ENCODE assay signal across 21 cellular contexts in the genomic region with DNA sequence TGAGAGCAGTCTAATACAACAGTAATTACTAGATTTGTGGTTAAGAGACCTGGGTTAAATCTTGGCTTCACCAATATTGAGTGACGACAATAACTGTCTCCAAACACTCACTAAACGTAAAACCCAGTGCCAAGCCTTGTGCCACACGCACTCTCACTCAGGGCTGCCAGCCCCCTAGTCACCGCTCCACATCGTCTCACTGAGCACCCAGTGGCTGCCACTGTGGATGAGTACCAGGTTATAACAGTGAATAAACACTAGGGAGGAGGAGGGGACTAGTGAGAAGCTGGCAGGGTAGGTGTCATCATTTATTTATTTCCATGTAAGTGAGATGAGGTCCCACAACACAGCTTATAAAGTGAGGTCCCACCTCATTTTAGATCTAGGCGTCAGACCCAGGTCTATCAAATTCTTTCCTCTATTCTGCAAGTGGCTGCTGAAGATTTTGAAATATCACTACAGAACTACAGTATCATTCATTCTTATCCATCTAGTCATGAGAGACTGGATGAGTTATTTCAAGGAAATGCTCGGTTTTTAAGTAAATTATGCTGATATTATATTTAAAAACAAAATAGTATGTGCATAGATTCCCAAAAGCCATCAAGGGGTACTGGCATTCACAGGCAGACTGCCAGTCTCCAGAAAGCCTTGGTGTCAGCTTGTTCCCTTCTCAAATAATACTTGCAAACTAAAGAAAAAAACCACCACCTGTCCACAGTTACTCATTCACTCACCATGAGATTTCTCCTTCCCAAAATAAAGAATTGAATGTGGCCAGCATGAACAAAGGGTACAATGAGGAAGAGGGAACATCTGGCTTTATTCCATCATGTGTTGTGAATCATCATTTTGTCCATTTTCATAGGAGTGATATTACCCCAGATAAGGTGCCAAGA.
DNase-seq lines count a peak whose midpoint lies in the region; ATAC-seq, FAIRE-seq and TF ChIP-seq lines count a peak whose summit lies in the region.
"Had no signal": no experiment of that assay in that cellular context is flagged by ENCODE, and none has a peak within 500 bp of the region (broad histone marks: within the 10 kb centered on the region; RNA-seq: fewer than 3 reads in every experiment).

No MANE protein-coding gene starts in this region.

- no peaks in the 10 kb centered on the region for H3K27me3 ChIP-seq in endothelial cell of umbilical vein (ENCODE audit: control insufficient read depth in 2 of 2, insufficient read depth in 2 of 2, low read length in 2 of 2)
- no peaks in the 10 kb centered on the region for H3K27me3 ChIP-seq in mesenchymal stem cell (ENCODE audit: control insufficient read depth in 1 of 2, insufficient read depth in 1 of 2, low read length in 2 of 2)
- H3K27me3 ChIP-seq in prostate gland (replicated peaks; ENCODE audit: insufficient read depth): no peaks in the 10 kb centered on the region
- H3K27me3 ChIP-seq: suprapubic skin had no signal

- dilution Hi-C loops in endothelial cell of umbilical vein (cut with MboI; ENCODE audit: extremely low pct_ligation_motif_present, low sequenced_read_pairs): no loop called here

- POLR2A ChIA-PET in endothelial cell of umbilical vein (lab: Charles Lee): no interaction called here

- H3K14ac ChIP-seq in mesenchymal stem cell (ENCODE audit: low read length in 2 of 2): peak overlapping the region in 1 of 2 experiments; percentile 49

- H3K4me1 ChIP-seq in endothelial cell of umbilical vein (ENCODE audit: control insufficient read depth, extremely low read depth, insufficient read depth, low read length) (no peaks in the 10 kb centered on the region), mesenchymal stem cell (ENCODE audit: control insufficient read depth, insufficient read depth, low read depth, low read length) (peaks cover 4% of the 10 kb centered on the region), prostate gland (replicated peaks) (no peaks in the 10 kb centered on the region)
- H3K4me1 ChIP-seq: suprapubic skin had no signal

- TF ChIP-seq CTCF in endothelial cell of umbilical vein (IDR thresholded peaks at IDR 0.05; ENCODE audit: extremely low read depth in 1 of 2, insufficient read depth in 1 of 2, low read depth in 1 of 2, low read length in 2 of 2) (no peak), prostate gland (IDR thresholded peaks at IDR 0.05) (no peak)

- ATAC-seq in GM19455 (IDR thresholded peaks at IDR 0.05; ENCODE audit: unreplicated experiment): no peak
- ATAC-seq: sciatic nerve had no signal

- peak; percentile 4 for FAIRE-seq in endothelial cell of umbilical vein (lab: Jason Lieb, UNC)
- FAIRE-seq in RCC 7860 (lab: Jason Lieb, UNC): no peak
- FAIRE-seq: G401.6, GM12892, H54, islet of Langerhans had no signal

- H2BK5ac ChIP-seq in mesenchymal stem cell (ENCODE audit: low read depth, low read length, poor library complexity, severe bottlenecking): no peak overlapping the region

- H3K4me2 ChIP-seq in endothelial cell of umbilical vein (ENCODE audit: insufficient read depth, low read length) (no peak overlapping the region), mesenchymal stem cell (ENCODE audit: low read length, poor library complexity, severe bottlenecking) (no peak overlapping the region)

- CTCF ChIA-PET in endothelial cell of umbilical vein (lab: Charles Lee): no interaction called here

- DNase-seq in EH (ENCODE audit: low read depth) (peak; percentile 63), MV-4-11 (lab: John Stamatoyannopoulos, UW) (peak; percentile 4), endothelial cell of umbilical vein (ENCODE audit: low read depth, low spot score) (no peak), mesenchymal stem cell (no peak), RCC 7860 (ENCODE audit: low spot score) (no peak), prostate gland (ENCODE audit: low spot score) (no peak), KG1 (lab: John Stamatoyannopoulos, UW) (no peak)
- DNase-seq: activated naive CD4-positive, alpha-beta T cell treated with anti-CD3 and anti-CD28 coated beads, Interleukin-2, amount 50 U/mL, for 16 hours; central memory CD4-positive, alpha-beta T cell; endodermal cell; mesendoderm; NCI-H146; SIG-M5; T1000 had no signal

- H3K23ac ChIP-seq in mesenchymal stem cell (ENCODE audit: low read length in 2 of 2): no peak overlapping the region

- H2AK5ac ChIP-seq in mesenchymal stem cell (ENCODE audit: low read length, severe bottlenecking): no peak overlapping the region

- no peaks in the 10 kb centered on the region for H3K9me1 ChIP-seq in endothelial cell of umbilical vein (replicated peaks; ENCODE audit: control insufficient read depth, extremely low read depth, insufficient read depth, low read length)

- 96% methylated on average over 6 of the region's 7 CpGs for WGBS in mesenchymal stem cell
- WGBS in prostate gland: 91% methylated on average over 7 of the region's 7 CpGs

- peak overlapping the region in 1 of 2 experiments; percentile 42 for H2BK12ac ChIP-seq in mesenchymal stem cell (ENCODE audit: low read length in 2 of 2)

- peaks cover 13 to 15% of the 10 kb centered on the region in 2 experiments for H3K36me3 ChIP-seq in endothelial cell of umbilical vein (ENCODE audit: control insufficient read depth in 2 of 2, extremely low read depth in 1 of 2, insufficient read depth in 2 of 2, low read length in 2 of 2)
- H3K36me3 ChIP-seq in mesenchymal stem cell (ENCODE audit: control insufficient read depth in 1 of 2, insufficient read depth in 2 of 2, low read depth in 1 of 2, low read length in 2 of 2): peaks cover 20 to 72% of the 10 kb centered on the region in 2 experiments
- H3K36me3 ChIP-seq in prostate gland: no peaks in the 10 kb centered on the region

- H3K9ac ChIP-seq in endothelial cell of umbilical vein (replicated peaks; ENCODE audit: extremely low read depth, insufficient read depth, low read length) (no peak overlapping the region), mesenchymal stem cell (ENCODE audit: low read length) (no peak overlapping the region)

- no peak for TF ChIP-seq POLR2A in endothelial cell of umbilical vein (IDR thresholded peaks at IDR 0.05; ENCODE audit: low read depth, low read length)
- TF ChIP-seq POLR2A in prostate gland (IDR thresholded peaks at IDR 0.05): no peak

- no peak overlapping the region for H2BK120ac ChIP-seq in mesenchymal stem cell (ENCODE audit: low read depth, low read length)

- intact Hi-C loops in endothelial cell of umbilical vein (cut with micrococcal nuclease): no loop called here
- intact Hi-C loops in prostate gland (cut with DNase I): no loop called here

- H4K8ac ChIP-seq in mesenchymal stem cell (ENCODE audit: low read length): peak overlapping the region; percentile 46

- H2AFZ ChIP-seq in endothelial cell of umbilical vein (ENCODE audit: low read depth, low read length) (no peak overlapping the region), mesenchymal stem cell (ENCODE audit: low read depth, low read length) (no peak overlapping the region)

- peaks cover 4% of the 10 kb centered on the region for H3K79me2 ChIP-seq in endothelial cell of umbilical vein (ENCODE audit: control insufficient read depth, insufficient read depth, low read length)

- H3K27ac ChIP-seq in endothelial cell of umbilical vein (ENCODE audit: insufficient read depth, low read depth, low read length) (no peak overlapping the region), mesenchymal stem cell (ENCODE audit: low read length, poor library complexity, severe bottlenecking) (no peak overlapping the region), prostate gland (no peak overlapping the region)
- H3K27ac ChIP-seq: suprapubic skin had no signal

- no peak overlapping the region for H4K91ac ChIP-seq in mesenchymal stem cell (ENCODE audit: low read length)

- BruUV-seq in endothelial cell of umbilical vein (replicated peaks; lab: Mats Ljungman, UMichigan): no TSS peak

- H3K18ac ChIP-seq in mesenchymal stem cell (ENCODE audit: low read depth in 1 of 2, low read length in 2 of 2): no peak overlapping the region

- H3K79me1 ChIP-seq in mesenchymal stem cell (replicated peaks; ENCODE audit: low read length, poor library complexity, severe bottlenecking): peaks cover 26% of the 10 kb centered on the region

- H3K4me3 ChIP-seq in endothelial cell of umbilical vein (replicated peaks in 1 of 3; ENCODE audit: insufficient read depth in 1 of 3, low read depth in 1 of 3, low read length in 3 of 3) (no peak overlapping the region), mesenchymal stem cell (ENCODE audit: insufficient read depth in 1 of 2, low read depth in 1 of 2, low read length in 2 of 2) (no peak overlapping the region), prostate gland (no peak overlapping the region)
- H3K4me3 ChIP-seq: suprapubic skin had no signal

- no peak overlapping the region for H2BK15ac ChIP-seq in mesenchymal stem cell (ENCODE audit: low read depth, poor library complexity, severe bottlenecking)

- H3K9me3 ChIP-seq in endothelial cell of umbilical vein (replicated peaks; ENCODE audit: control insufficient read depth, insufficient read depth, low read length): no peaks in the 10 kb centered on the region
- H3K9me3 ChIP-seq in mesenchymal stem cell (ENCODE audit: control insufficient read depth, low read length): no peaks in the 10 kb centered on the region
- H3K9me3 ChIP-seq in prostate gland: no peaks in the 10 kb centered on the region
- H3K9me3 ChIP-seq: suprapubic skin had no signal

- H3K4ac ChIP-seq in mesenchymal stem cell (ENCODE audit: low read depth in 1 of 2, low read length in 2 of 2): no peak overlapping the region

- no peaks in the 10 kb centered on the region for H4K20me1 ChIP-seq in endothelial cell of umbilical vein (replicated peaks; ENCODE audit: control insufficient read depth, extremely low read depth, insufficient read depth, low read length)

TF ChIP-seq in endothelial cell of umbilical vein, 7 proteins besides CTCF, POLR2A, EP300 and RAD21:
- TF ChIP-seq FOS (IDR thresholded peaks at IDR 0.05; ENCODE audit: borderline replicate concordance, insufficient read depth, low read length) (no peak), GATA2 (IDR thresholded peaks at IDR 0.05; ENCODE audit: insufficient read depth, insufficient read length, low read depth, low read length) (peak; percentile 25)
TF ChIP-seq in endothelial cell of umbilical vein: peak in this region for 1.

Comparison
In these comparisons a context has a peak if more than half of its experiments do, and no peak if none do; other contexts are left out.
1. DNase-seq: peak in EH (single experiment) and MV-4-11 (single experiment); none in endothelial cell of umbilical vein (single experiment), mesenchymal stem cell (single experiment), RCC 7860 (single experiment), prostate gland (single experiment) and KG1 (single experiment).